1 cellular context compared by ENCODE assay signal in genomic region chr11:69947059-69947771, GRCh38.
TF ChIP-seq lines count a peak whose summit lies in the region.

No MANE protein-coding gene starts in this region.

TF ChIP-seq in HCT116, 20 proteins besides CTCF, POLR2A, EP300 and RAD21 (continued from another document):
- TF ChIP-seq, protein P1, sequence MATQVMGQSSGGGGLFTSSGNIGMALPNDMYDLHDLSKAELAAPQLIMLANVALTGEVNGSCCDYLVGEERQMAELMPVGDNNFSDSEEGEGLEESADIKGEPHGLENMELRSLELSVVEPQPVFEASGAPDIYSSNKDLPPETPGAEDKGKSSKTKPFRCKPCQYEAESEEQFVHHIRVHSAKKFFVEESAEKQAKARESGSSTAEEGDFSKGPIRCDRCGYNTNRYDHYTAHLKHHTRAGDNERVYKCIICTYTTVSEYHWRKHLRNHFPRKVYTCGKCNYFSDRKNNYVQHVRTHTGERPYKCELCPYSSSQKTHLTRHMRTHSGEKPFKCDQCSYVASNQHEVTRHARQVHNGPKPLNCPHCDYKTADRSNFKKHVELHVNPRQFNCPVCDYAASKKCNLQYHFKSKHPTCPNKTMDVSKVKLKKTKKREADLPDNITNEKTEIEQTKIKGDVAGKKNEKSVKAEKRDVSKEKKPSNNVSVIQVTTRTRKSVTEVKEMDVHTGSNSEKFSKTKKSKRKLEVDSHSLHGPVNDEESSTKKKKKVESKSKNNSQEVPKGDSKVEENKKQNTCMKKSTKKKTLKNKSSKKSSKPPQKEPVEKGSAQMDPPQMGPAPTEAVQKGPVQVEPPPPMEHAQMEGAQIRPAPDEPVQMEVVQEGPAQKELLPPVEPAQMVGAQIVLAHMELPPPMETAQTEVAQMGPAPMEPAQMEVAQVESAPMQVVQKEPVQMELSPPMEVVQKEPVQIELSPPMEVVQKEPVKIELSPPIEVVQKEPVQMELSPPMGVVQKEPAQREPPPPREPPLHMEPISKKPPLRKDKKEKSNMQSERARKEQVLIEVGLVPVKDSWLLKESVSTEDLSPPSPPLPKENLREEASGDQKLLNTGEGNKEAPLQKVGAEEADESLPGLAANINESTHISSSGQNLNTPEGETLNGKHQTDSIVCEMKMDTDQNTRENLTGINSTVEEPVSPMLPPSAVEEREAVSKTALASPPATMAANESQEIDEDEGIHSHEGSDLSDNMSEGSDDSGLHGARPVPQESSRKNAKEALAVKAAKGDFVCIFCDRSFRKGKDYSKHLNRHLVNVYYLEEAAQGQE (IDR thresholded peaks at IDR 0.05; ENCODE audit: low read depth), result no peak
- TF ChIP-seq ELF1 (IDR thresholded peaks at IDR 0.05; ENCODE audit: borderline replicate concordance, low read depth) (no peak), CEBPB (IDR thresholded peaks at IDR 0.05; ENCODE audit: low read depth) (no peak), JUND (IDR thresholded peaks at IDR 0.05) (no peak), YY1 (IDR thresholded peaks at IDR 0.05; ENCODE audit: extremely low read depth, insufficient replicate concordance, low read depth, low read length) (no peak), SP1 (IDR thresholded peaks at IDR 0.05; ENCODE audit: low read depth) (no peak), CBX3 (IDR thresholded peaks at IDR 0.05; ENCODE audit: low read depth) (no peak), MAX (IDR thresholded peaks at IDR 0.05) (no peak), EZH2 (IDR thresholded peaks at IDR 0.05) (no peak), SRF (IDR thresholded peaks at IDR 0.05; ENCODE audit: low read depth) (no peak), EZH2phosphoT487 (IDR thresholded peaks at IDR 0.05; ENCODE audit: borderline replicate concordance) (no peak)
